Comparison of ENCODE assay signal across 1 cellular context in the genomic region with DNA sequence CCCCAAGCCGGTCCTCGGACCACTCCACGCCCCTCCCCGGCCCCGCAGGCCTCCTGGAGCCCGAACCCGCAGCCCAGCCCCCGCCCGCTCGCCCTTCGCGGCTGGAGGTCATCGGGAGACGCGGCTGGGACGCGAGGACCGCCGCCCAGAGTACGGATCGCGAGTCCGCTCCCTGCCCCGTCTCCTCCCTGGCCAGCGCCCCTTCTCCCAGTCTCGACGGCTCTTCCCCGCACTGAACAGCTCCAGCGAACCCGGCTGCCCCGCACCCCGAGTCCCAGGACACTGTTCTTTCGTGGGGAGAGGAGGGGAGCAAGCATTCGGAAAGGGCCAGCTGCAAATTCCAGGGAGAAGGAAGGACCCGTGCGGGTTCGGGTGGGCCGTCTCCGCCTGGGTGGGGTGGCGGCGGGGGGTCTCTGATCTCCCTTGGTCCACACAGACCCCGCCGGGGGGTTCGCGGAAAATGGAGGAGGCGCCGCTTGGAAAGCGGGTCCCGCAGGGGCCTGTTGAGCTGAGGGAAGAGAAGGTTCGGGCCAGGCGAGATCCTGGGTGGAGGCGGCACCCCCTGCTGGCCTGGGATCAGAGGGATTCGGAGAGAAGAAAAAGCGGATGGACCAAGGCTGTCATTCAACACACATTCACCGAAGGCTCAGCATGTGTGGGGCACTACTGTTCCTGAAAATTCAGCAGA.
TF ChIP-seq lines count a peak whose summit lies in the region.

No MANE protein-coding gene starts in this region.

TF ChIP-seq in GM23338, 12 proteins besides CTCF, POLR2A, EP300 and RAD21:
- TF ChIP-seq ZNF331 (CRISPR knock-in tag; IDR thresholded peaks at IDR 0.05; ENCODE audit: low read depth), result no peak
- TF ChIP-seq, protein P1, sequence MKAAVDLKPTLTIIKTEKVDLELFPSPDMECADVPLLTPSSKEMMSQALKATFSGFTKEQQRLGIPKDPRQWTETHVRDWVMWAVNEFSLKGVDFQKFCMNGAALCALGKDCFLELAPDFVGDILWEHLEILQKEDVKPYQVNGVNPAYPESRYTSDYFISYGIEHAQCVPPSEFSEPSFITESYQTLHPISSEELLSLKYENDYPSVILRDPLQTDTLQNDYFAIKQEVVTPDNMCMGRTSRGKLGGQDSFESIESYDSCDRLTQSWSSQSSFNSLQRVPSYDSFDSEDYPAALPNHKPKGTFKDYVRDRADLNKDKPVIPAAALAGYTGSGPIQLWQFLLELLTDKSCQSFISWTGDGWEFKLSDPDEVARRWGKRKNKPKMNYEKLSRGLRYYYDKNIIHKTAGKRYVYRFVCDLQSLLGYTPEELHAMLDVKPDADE (IDR thresholded peaks at IDR 0.05), result no peak
- no peak for TF ChIP-seq ZNF114 (CRISPR knock-in tag; IDR thresholded peaks at IDR 0.05)
- TF ChIP-seq POLR2AphosphoS5 (IDR thresholded peaks at IDR 0.05; ENCODE audit: low read depth), result no peak
- TF ChIP-seq EZH2 (IDR thresholded peaks at IDR 0.05; ENCODE audit: low read depth, unreplicated experiment), result peak; percentile 91
